ENCODE assay signal across 25 cellular contexts in genomic region chr20:8571660-8572059, GRCh38.
"Had no signal": no experiment of that assay in that cellular context is flagged by ENCODE, and none has a peak within 500 bp of the region (broad histone marks: within the 10 kb centered on the region; RNA-seq: fewer than 3 reads in every experiment).

No MANE protein-coding gene starts in this region.

- H3K4me1 ChIP-seq: left ventricle myocardium inferior, right lobe of liver, uterus had no signal

- H3K9me3 Mint-ChIP-seq: brain, nephron, type B pancreatic cell had no signal

- H3K4me3 Mint-ChIP-seq: activated naive CD8-positive, alpha-beta T cell; brain; effector memory CD8-positive, alpha-beta T cell; nephron; type B pancreatic cell had no signal

- ATAC-seq: effector memory CD8-positive, alpha-beta T cell; right lobe of liver; stimulated activated naive CD8-positive, alpha-beta T cell treated with anti-CD3 and anti-CD28 coated beads, Interleukin-15, Interleukin-2, amounts not matched to agents 100 U/mL and 50 U/mL, for 24 hours had no signal

- H3K4me1 Mint-ChIP-seq: nephron had no signal

- H3K9me3 ChIP-seq: left ventricle myocardium inferior, right lobe of liver, uterus had no signal

- H3K27me3 ChIP-seq: cardiac muscle cell, right lobe of liver, uterus had no signal

- H3K27ac ChIP-seq: cardiac muscle cell, left ventricle myocardium inferior, right lobe of liver, skin epidermis, uterus, VCaP had no signal

- H3K4me3 ChIP-seq: cardiac muscle cell, left ventricle myocardium inferior, right lobe of liver, skin epidermis, uterus had no signal

- H3K36me3 ChIP-seq: cardiac muscle cell, left ventricle myocardium inferior, right lobe of liver, uterus had no signal

- H3K27me3 Mint-ChIP-seq: activated naive CD8-positive, alpha-beta T cell; brain; effector memory CD8-positive, alpha-beta T cell; progenitor cell of endocrine pancreas; type B pancreatic cell had no signal

- H3K36me3 Mint-ChIP-seq: activated naive CD8-positive, alpha-beta T cell; brain; type B pancreatic cell had no signal

- DNase-seq: activated CD4-positive, alpha-beta T cell treated with anti-CD3 and anti-CD28 coated beads for 48 hours; activated CD4-positive, alpha-beta T cell treated with anti-CD3 and anti-CD28 coated beads, Interleukin-2, amount 50 U/mL, for 48 hours; activated CD8-positive, alpha-beta memory T cell treated with anti-CD3 and anti-CD28 coated beads for 24 hours; activated effector memory CD4-positive, alpha-beta T cell treated with Interleukin-2 at 50 U/mL for 16 hours; activated naive CD4-positive, alpha-beta T cell treated with Interleukin-2 at 50 U/mL for 16 hours; anterior cingulate cortex; cortex of kidney; effector memory CD8-positive, alpha-beta T cell; erythroblast; foreskin melanocyte; left ventricle myocardium inferior; right lobe of liver; stimulated activated CD4-positive, alpha-beta T cell treated with anti-CD3 and anti-CD28 coated beads, Interleukin-12 subunit alpha, Interleukin-12 subunit beta, amount 100 ng/mL, for 4 hours; stimulated activated CD4-positive, alpha-beta T cell treated with anti-CD3 and anti-CD28 coated beads, Interleukin-4, amount 100 ng/mL, for 1 hour; stimulated activated naive CD8-positive, alpha-beta T cell treated with anti-CD3 and anti-CD28 coated beads, Interleukin-15, Interleukin-2, amounts not matched to agents 100 U/mL and 50 U/mL, for 24 hours; substantia nigra; uterus had no signal

- H3K27ac Mint-ChIP-seq: activated naive CD8-positive, alpha-beta T cell; nephron; progenitor cell of endocrine pancreas; type B pancreatic cell had no signal
